Comparison of ENCODE assay signal across 19 cellular contexts in the genomic region with DNA sequence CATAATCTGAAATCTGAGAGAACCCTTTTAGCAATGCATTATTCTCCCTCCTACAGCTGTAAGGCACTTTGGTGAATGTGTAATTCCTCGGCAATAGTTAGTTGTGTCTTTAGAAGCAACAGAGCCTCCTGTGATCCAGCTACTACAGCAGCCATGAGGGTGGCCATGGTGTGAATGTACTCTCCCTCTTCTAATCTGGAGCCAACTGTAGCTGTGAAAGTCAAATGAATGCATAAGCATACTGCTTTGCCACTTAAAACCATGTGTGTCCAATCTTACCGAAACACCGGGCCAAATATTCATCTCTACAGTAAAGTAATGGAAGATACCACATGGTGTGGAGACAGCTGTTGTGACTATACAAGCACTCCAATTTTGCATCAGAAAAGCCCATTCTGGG.
"Had no signal": no experiment of that assay in that cellular context is flagged by ENCODE, and none has a peak within 500 bp of the region (broad histone marks: within the 10 kb centered on the region; RNA-seq: fewer than 3 reads in every experiment).

No MANE protein-coding gene starts in this region.

- H3K4me1 ChIP-seq: breast epithelium, sigmoid colon, stomach, testis had no signal

- H3K4me3 ChIP-seq: breast epithelium, sigmoid colon, stomach, testis had no signal

- H3K27ac Mint-ChIP-seq: activated CD4-positive, alpha-beta T cell treated with anti-CD3 and anti-CD28 coated beads, Interleukin-2, amount 10 ng/mL, durations not matched to agents 7 days and 5 days; activated naive CD4-positive, alpha-beta T cell treated with anti-CD3 and anti-CD28 coated beads, Interleukin-2, amount 50 U/mL, for 24 hours; activated T-cell treated with anti-CD3 and anti-CD28 coated beads, Interleukin-2, amount 50 U/mL, for 72 hours; naive thymus-derived CD4-positive, alpha-beta T cell; stimulated activated effector memory CD8-positive, alpha-beta T cell treated with anti-CD3 and anti-CD28 coated beads, Interleukin-12 subunit alpha, Interleukin-12 subunit beta, amount 100 ng/mL, for 72 hours; type B pancreatic cell had no signal

- H3K4me3 Mint-ChIP-seq: activated CD4-positive, alpha-beta T cell treated with anti-CD3 and anti-CD28 coated beads, Interleukin-2, amount 10 ng/mL, durations not matched to agents 7 days and 5 days; activated naive CD4-positive, alpha-beta T cell treated with anti-CD3 and anti-CD28 coated beads, Interleukin-2, amount 50 U/mL, for 24 hours; activated T-cell treated with anti-CD3 and anti-CD28 coated beads, Interleukin-2, amount 50 U/mL, for 72 hours; naive thymus-derived CD4-positive, alpha-beta T cell; stimulated activated effector memory CD8-positive, alpha-beta T cell treated with anti-CD3 and anti-CD28 coated beads, Interleukin-12 subunit alpha, Interleukin-12 subunit beta, amount 100 ng/mL, for 72 hours; type B pancreatic cell had no signal

- ATAC-seq: activated T-cell treated with anti-CD3 and anti-CD28 coated beads, Interleukin-2, amount 50 U/mL, for 72 hours; esophagus mucosa; naive thymus-derived CD4-positive, alpha-beta T cell; stimulated activated effector memory CD8-positive, alpha-beta T cell treated with anti-CD3 and anti-CD28 coated beads, Interleukin-12 subunit alpha, Interleukin-12 subunit beta, amount 100 ng/mL, for 72 hours had no signal

- H3K27me3 Mint-ChIP-seq: activated CD4-positive, alpha-beta T cell treated with anti-CD3 and anti-CD28 coated beads, Interleukin-2, amount 10 ng/mL, durations not matched to agents 7 days and 5 days; activated naive CD4-positive, alpha-beta T cell treated with anti-CD3 and anti-CD28 coated beads, Interleukin-2, amount 50 U/mL, for 24 hours; naive thymus-derived CD4-positive, alpha-beta T cell; type B pancreatic cell had no signal

- H3K9me3 ChIP-seq: sigmoid colon, stomach, testis had no signal

- H3K9me3 Mint-ChIP-seq: activated CD4-positive, alpha-beta T cell treated with anti-CD3 and anti-CD28 coated beads, Interleukin-2, amount 10 ng/mL, durations not matched to agents 7 days and 5 days; activated naive CD4-positive, alpha-beta T cell treated with anti-CD3 and anti-CD28 coated beads, Interleukin-2, amount 50 U/mL, for 24 hours; activated T-cell treated with anti-CD3 and anti-CD28 coated beads, Interleukin-2, amount 50 U/mL, for 72 hours; naive thymus-derived CD4-positive, alpha-beta T cell; stimulated activated effector memory CD8-positive, alpha-beta T cell treated with anti-CD3 and anti-CD28 coated beads, Interleukin-12 subunit alpha, Interleukin-12 subunit beta, amount 100 ng/mL, for 72 hours; type B pancreatic cell had no signal

- H3K36me3 Mint-ChIP-seq: activated naive CD4-positive, alpha-beta T cell treated with anti-CD3 and anti-CD28 coated beads, Interleukin-2, amount 50 U/mL, for 24 hours; type B pancreatic cell had no signal

- H3K4me1 Mint-ChIP-seq: activated naive CD4-positive, alpha-beta T cell treated with anti-CD3 and anti-CD28 coated beads, Interleukin-2, amount 50 U/mL, for 24 hours; stimulated activated effector memory CD8-positive, alpha-beta T cell treated with anti-CD3 and anti-CD28 coated beads, Interleukin-12 subunit alpha, Interleukin-12 subunit beta, amount 100 ng/mL, for 72 hours had no signal

- H3K27me3 ChIP-seq: breast epithelium, sigmoid colon, stomach, testis had no signal

- DNase-seq: activated CD4-positive, alpha-beta T cell treated with anti-CD3 and anti-CD28 coated beads, Interleukin-2, amount 10 ng/mL, durations not matched to agents 7 days and 5 days; activated CD4-positive, CD25-positive, alpha-beta regulatory T cell; activated CD8-positive, alpha-beta memory T cell treated with anti-CD3 and anti-CD28 coated beads, Interleukin-2, amount 50 U/mL, for 4 hours; activated effector memory CD4-positive, alpha-beta T cell treated with anti-CD3 and anti-CD28 coated beads, Interleukin-2, amount 50 U/mL, for 16 hours; activated T-cell treated with anti-CD3 and anti-CD28 coated beads, Interleukin-2, amount 50 U/mL, for 72 hours; cerebellar nuclear complex; effector CD4-positive, alpha-beta T cell; mesenchymal stem cell; naive thymus-derived CD4-positive, alpha-beta T cell; nucleus accumbens; sigmoid colon; stimulated activated CD4-positive, alpha-beta T cell treated with anti-CD3 and anti-CD28 coated beads, Interleukin-4, amount 100 ng/mL, for 24 hours; stomach; testis had no signal

- H3K36me3 ChIP-seq: breast epithelium, sigmoid colon had no signal

- H3K27ac ChIP-seq: breast epithelium, sigmoid colon, stomach, testis had no signal
